12 cellular contexts compared by ENCODE assay signal in the genomic region with DNA sequence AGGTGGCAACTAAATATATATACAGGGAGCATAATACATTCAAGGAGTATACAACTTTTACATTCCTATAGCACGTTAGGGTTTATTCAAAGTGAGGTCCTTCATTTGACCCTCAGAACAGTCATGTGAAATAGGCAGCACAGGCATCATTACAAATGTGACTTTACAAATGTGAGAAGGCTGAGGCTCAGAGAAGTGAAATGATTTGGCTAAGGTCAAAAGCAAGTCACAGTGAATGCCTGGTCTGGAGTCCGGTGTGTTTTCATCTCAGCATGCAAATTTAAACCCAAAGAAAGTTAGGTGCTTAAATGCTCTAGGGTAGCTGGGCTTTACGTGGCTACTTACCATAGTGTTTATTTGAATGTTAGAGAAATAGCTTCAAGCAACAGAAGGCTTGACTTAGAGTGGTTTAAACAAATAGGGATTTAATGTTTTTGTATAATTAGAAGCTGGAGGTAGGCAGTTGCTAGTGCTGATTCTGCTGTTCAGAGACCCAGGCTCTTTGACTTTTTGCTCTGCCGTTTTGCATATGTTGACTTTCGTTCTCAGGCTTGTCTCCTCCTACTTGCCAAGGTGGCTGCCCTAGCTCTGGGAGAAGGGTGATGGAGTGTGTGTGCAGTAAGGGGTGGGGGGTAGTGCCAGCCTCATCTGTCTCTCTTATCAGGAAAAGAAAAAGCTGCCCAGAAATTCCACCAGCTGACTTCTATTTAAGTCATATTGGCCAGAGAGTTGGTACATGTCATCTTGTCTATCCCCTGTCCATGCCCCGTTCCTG.
DNase-seq lines count a peak whose midpoint lies in the region; TF ChIP-seq lines count a peak whose summit lies in the region.
"Had no signal": no experiment of that assay in that cellular context is flagged by ENCODE, and none has a peak within 500 bp of the region (broad histone marks: within the 10 kb centered on the region; RNA-seq: fewer than 3 reads in every experiment).

No MANE protein-coding gene starts in this region.

- H3K9ac ChIP-seq in Karpas-422 (ENCODE audit: low read length), result no peak overlapping the region

- peaks cover 35% of the 10 kb centered on the region for H3K4me1 Mint-ChIP-seq in activated CD4-positive, alpha-beta T cell treated with anti-CD3 and anti-CD28 coated beads, Interleukin-2, amount 10 ng/mL, durations not matched to agents 24 days and 14 days
- H3K4me1 Mint-ChIP-seq in activated T-helper 2 cell treated with anti-CD3 and anti-CD28 coated beads, Interferon-gamma antibody, Interleukin-2, Interleukin-4, amounts not matched to agents 10 μg/mL and 5 μg/mL and 100 μg/mL, durations not matched to agents 14 hours and 24 hours and 36 hours (ENCODE audit: low read depth), result peaks cover 38% of the 10 kb centered on the region
- peaks cover 34% of the 10 kb centered on the region for H3K4me1 Mint-ChIP-seq in progenitor cell of endocrine pancreas (ENCODE audit: low read depth)

- H3K36me3 Mint-ChIP-seq in activated CD4-positive, alpha-beta T cell treated with anti-CD3 and anti-CD28 coated beads, Interleukin-2, amount 10 ng/mL, durations not matched to agents 24 days and 14 days (ENCODE audit: low read depth), result no peaks in the 10 kb centered on the region
- H3K36me3 Mint-ChIP-seq in activated T-helper 2 cell treated with anti-CD3 and anti-CD28 coated beads, Interferon-gamma antibody, Interleukin-2, Interleukin-4, amounts not matched to agents 10 μg/mL and 5 μg/mL and 100 μg/mL, durations not matched to agents 14 hours and 24 hours and 36 hours (ENCODE audit: low read depth), result no peaks in the 10 kb centered on the region
- peaks cover 4% of the 10 kb centered on the region for H3K36me3 Mint-ChIP-seq in progenitor cell of endocrine pancreas (ENCODE audit: insufficient read depth)

- no peaks in the 10 kb centered on the region for H3K36me3 ChIP-seq in HEK293 (ENCODE audit: control insufficient read depth in 2 of 2, insufficient read depth in 1 of 2, low read length in 2 of 2)
- H3K36me3 ChIP-seq in Karpas-422 (ENCODE audit: insufficient read depth, low read length), result no peaks in the 10 kb centered on the region

- intact Hi-C loops in activated CD4-positive, alpha-beta T cell treated with anti-CD3 and anti-CD28 coated beads, Interleukin-2, amount 10 ng/mL, durations not matched to agents 24 days and 14 days (cut with micrococcal nuclease), result no loop called here
- intact Hi-C loops in activated T-helper 2 cell treated with anti-CD3 and anti-CD28 coated beads, Interferon-gamma antibody, Interleukin-2, Interleukin-4, amounts not matched to agents 10 μg/mL and 5 μg/mL and 100 μg/mL, durations not matched to agents 14 hours and 24 hours and 36 hours (cut with micrococcal nuclease), result no loop called here

- CTCF ChIA-PET in HEK293 (lab: Yijun Ruan, JAX), result interaction anchor here (0.7 kb wide), 1 partner anchor 1378 kb away, joined by 3 read pairs; no protein-coding TSS in a partner anchor

- H3K4me3 ChIP-seq in HEK293 (ENCODE audit: low read depth, low read length) (no peak overlapping the region), Karpas-422 (ENCODE audit: low read length) (no peak overlapping the region)

- H3K4me3 Mint-ChIP-seq in activated CD4-positive, alpha-beta T cell treated with anti-CD3 and anti-CD28 coated beads, Interleukin-2, amount 10 ng/mL, durations not matched to agents 24 days and 14 days, result peak overlapping the region; percentile 69
- peak overlapping the region; percentile 35 for H3K4me3 Mint-ChIP-seq in activated T-helper 2 cell treated with anti-CD3 and anti-CD28 coated beads, Interferon-gamma antibody, Interleukin-2, Interleukin-4, amounts not matched to agents 10 μg/mL and 5 μg/mL and 100 μg/mL, durations not matched to agents 14 hours and 24 hours and 36 hours (ENCODE audit: low read depth)
- no peak overlapping the region for H3K4me3 Mint-ChIP-seq in progenitor cell of endocrine pancreas (ENCODE audit: low read depth)
- H3K4me3 Mint-ChIP-seq: activated CD8-positive, alpha-beta T cell treated with anti-CD3 and anti-CD28 coated beads, Interleukin-2, amount 10 ng/mL, durations not matched to agents 7 days and 5 days had no signal

- no peaks in the 10 kb centered on the region for H3K9me3 Mint-ChIP-seq in activated CD4-positive, alpha-beta T cell treated with anti-CD3 and anti-CD28 coated beads, Interleukin-2, amount 10 ng/mL, durations not matched to agents 24 days and 14 days
- H3K9me3 Mint-ChIP-seq in activated T-helper 2 cell treated with anti-CD3 and anti-CD28 coated beads, Interferon-gamma antibody, Interleukin-2, Interleukin-4, amounts not matched to agents 10 μg/mL and 5 μg/mL and 100 μg/mL, durations not matched to agents 14 hours and 24 hours and 36 hours, result no peaks in the 10 kb centered on the region
- H3K9me3 Mint-ChIP-seq in progenitor cell of endocrine pancreas (ENCODE audit: low read depth), result no peaks in the 10 kb centered on the region

- POLR2A ChIA-PET in HEK293 (lab: Yijun Ruan, JAX), result no interaction called here

- H2AFZ ChIP-seq in Karpas-422 (ENCODE audit: low read length), result no peak overlapping the region

- no peak overlapping the region for H3K4me2 ChIP-seq in Karpas-422 (ENCODE audit: low read depth, low read length, poor library complexity, severe bottlenecking)

- no peaks in the 10 kb centered on the region for H3K27me3 ChIP-seq in Karpas-422 (ENCODE audit: low read length)

- peak overlapping the region; percentile 38 for H3K27ac Mint-ChIP-seq in activated CD4-positive, alpha-beta T cell treated with anti-CD3 and anti-CD28 coated beads, Interleukin-2, amount 10 ng/mL, durations not matched to agents 24 days and 14 days
- peak overlapping the region; percentile 10 for H3K27ac Mint-ChIP-seq in activated T-helper 2 cell treated with anti-CD3 and anti-CD28 coated beads, Interferon-gamma antibody, Interleukin-2, Interleukin-4, amounts not matched to agents 10 μg/mL and 5 μg/mL and 100 μg/mL, durations not matched to agents 14 hours and 24 hours and 36 hours
- H3K27ac Mint-ChIP-seq in progenitor cell of endocrine pancreas, result peak overlapping the region; percentile 71
- H3K27ac Mint-ChIP-seq: activated CD8-positive, alpha-beta T cell treated with anti-CD3 and anti-CD28 coated beads, Interleukin-2, amount 10 ng/mL, durations not matched to agents 7 days and 5 days had no signal

- H3K27me3 Mint-ChIP-seq in activated CD4-positive, alpha-beta T cell treated with anti-CD3 and anti-CD28 coated beads, Interleukin-2, amount 10 ng/mL, durations not matched to agents 24 days and 14 days, result peaks cover 3% of the 10 kb centered on the region
- peaks cover 10% of the 10 kb centered on the region for H3K27me3 Mint-ChIP-seq in activated T-helper 2 cell treated with anti-CD3 and anti-CD28 coated beads, Interferon-gamma antibody, Interleukin-2, Interleukin-4, amounts not matched to agents 10 μg/mL and 5 μg/mL and 100 μg/mL, durations not matched to agents 14 hours and 24 hours and 36 hours (ENCODE audit: low read depth)
- no peaks in the 10 kb centered on the region for H3K27me3 Mint-ChIP-seq in progenitor cell of endocrine pancreas

- H3K9me3 ChIP-seq in HEK293 (ENCODE audit: control insufficient read depth, insufficient read depth, low read depth, low read length), result no peaks in the 10 kb centered on the region
- no peaks in the 10 kb centered on the region for H3K9me3 ChIP-seq in Karpas-422 (ENCODE audit: low read length)

- TF ChIP-seq CTCF in HEK293 (tag by site-specific recombination; IDR thresholded peaks at IDR 0.05), result no peak
- no peak for TF ChIP-seq CTCF in progenitor cell of endocrine pancreas (IDR thresholded peaks at IDR 0.05; ENCODE audit: unreplicated experiment)

- no peaks in the 10 kb centered on the region for H4K20me1 ChIP-seq in Karpas-422 (ENCODE audit: insufficient read depth, low read depth, low read length)

- H3K4me1 ChIP-seq in HEK293 (ENCODE audit: control insufficient read depth, insufficient read depth, low read length), result peaks cover 14% of the 10 kb centered on the region
- no peaks in the 10 kb centered on the region for H3K4me1 ChIP-seq in Karpas-422 (ENCODE audit: low read length)

- H3K27ac ChIP-seq in HEK293 (ENCODE audit: extremely low read depth, low read depth, low read length) (no peak overlapping the region), Karpas-422 (ENCODE audit: low read length) (no peak overlapping the region)

- no peaks in the 10 kb centered on the region for H3K9me2 ChIP-seq in Karpas-422 (replicated peaks; ENCODE audit: insufficient read depth, low read length)

- no peaks in the 10 kb centered on the region for H3K79me2 ChIP-seq in Karpas-422 (ENCODE audit: low read length)

- DNase-seq in activated CD4-positive, alpha-beta T cell treated with anti-CD3 and anti-CD28 coated beads, Interleukin-2, amount 10 ng/mL, durations not matched to agents 24 days and 14 days, result peak; percentile 65
- no peak for DNase-seq in activated CD4-positive, alpha-beta T cell treated with anti-CD3 and anti-CD28 coated beads for 48 hours
- DNase-seq in activated T-helper 2 cell treated with anti-CD3 and anti-CD28 coated beads, Interferon-gamma antibody, Interleukin-2, Interleukin-4, amounts not matched to agents 10 μg/mL and 5 μg/mL and 100 μg/mL, durations not matched to agents 14 hours and 24 hours and 36 hours (ENCODE audit: low spot score), result no peak
- DNase-seq in progenitor cell of endocrine pancreas (ENCODE audit: low spot score, unreplicated experiment) (no peak), NCI-H2029 (lab: John Stamatoyannopoulos, UW) (no peak), Karpas-422 (no peak), GM03348 (ENCODE audit: low spot score) (no peak)
- DNase-seq: activated CD8-positive, alpha-beta T cell treated with anti-CD3 and anti-CD28 coated beads, Interleukin-2, amount 10 ng/mL, durations not matched to agents 7 days and 5 days; GDM1; Kasumi-1; stimulated activated CD4-positive, alpha-beta T cell treated with anti-CD3 and anti-CD28 coated beads, Interleukin-2, amount 100 ng/mL, for 48 hours had no signal

TF ChIP-seq in HEK293, 187 proteins besides CTCF, POLR2A, EP300 and RAD21:
- TF ChIP-seq TRIM28 (IDR thresholded peaks at IDR 0.05; ENCODE audit: borderline replicate concordance, low read length) (0 out of 2 replicates have a peak, but pooled peaks have one; percentile 46), GLIS1 (tag by site-specific recombination; IDR thresholded peaks at IDR 0.05) (no peak)

Comparison
In these comparisons a context has a peak if more than half of its experiments do, and no peak if none do; other contexts are left out.
1. H3K27ac Mint-ChIP-seq: peak in every context shown above with its lines; median percentile 71 in progenitor cell of endocrine pancreas; 38 in activated CD4-positive, alpha-beta T cell treated with anti-CD3 and anti-CD28 coated beads, Interleukin-2, amount 10 ng/mL, durations not matched to agents 24 days and 14 days; 10 in activated T-helper 2 cell treated with anti-CD3 and anti-CD28 coated beads, Interferon-gamma antibody, Interleukin-2, Interleukin-4, amounts not matched to agents 10 μg/mL and 5 μg/mL and 100 μg/mL, durations not matched to agents 14 hours and 24 hours and 36 hours.